ENCODE assay signal across 9 cellular contexts in genomic region chr1:13965770-13966398, GRCh38.
DNase-seq lines count a peak whose midpoint lies in the region; ATAC-seq and TF ChIP-seq lines count a peak whose summit lies in the region.
"Had no signal": no experiment of that assay in that cellular context is flagged by ENCODE, and none has a peak within 500 bp of the region (broad histone marks: within the 10 kb centered on the region; RNA-seq: fewer than 3 reads in every experiment).

No MANE protein-coding gene starts in this region.

- no peak overlapping the region for H3K27ac Mint-ChIP-seq in neural progenitor cell
- H3K27ac Mint-ChIP-seq: memory B cell had no signal

- H3K27ac ChIP-seq in Peyer's patch (no peak overlapping the region), neural progenitor cell (no peak overlapping the region)

- no peak for TF ChIP-seq POLR2A in Peyer's patch (IDR thresholded peaks at IDR 0.05)

- H3K27me3 ChIP-seq in Peyer's patch, result no peaks in the 10 kb centered on the region
- H3K27me3 ChIP-seq in neural progenitor cell, result no peaks in the 10 kb centered on the region

- no peak overlapping the region for H3K9ac ChIP-seq in neural progenitor cell

- no peaks in the 10 kb centered on the region for H3F3A ChIP-seq in neural progenitor cell (ENCODE audit: low read depth)

- H3K4me2 ChIP-seq in neural progenitor cell, result no peak overlapping the region

- no peak for ATAC-seq in GM21737 (IDR thresholded peaks at IDR 0.05; ENCODE audit: unreplicated experiment)

- in situ Hi-C loops in KBM-7 (cut with MboI; ENCODE audit: low pct_unique_long_range_greater_than_20kb, low sequenced_read_pairs), result loop anchor here (25.0 kb wide), 1 partner anchor 329 kb away; no protein-coding TSS in a partner anchor

- H3K4me1 ChIP-seq in Peyer's patch (no peaks in the 10 kb centered on the region), neural progenitor cell (no peaks in the 10 kb centered on the region)

- H3K4me3 Mint-ChIP-seq in neural progenitor cell, result no peak overlapping the region
- H3K4me3 Mint-ChIP-seq: memory B cell had no signal

- no peaks in the 10 kb centered on the region for H3K36me3 ChIP-seq in Peyer's patch
- H3K36me3 ChIP-seq in neural progenitor cell, result no peaks in the 10 kb centered on the region

- H3K27me3 Mint-ChIP-seq in neural progenitor cell (ENCODE audit: insufficient read depth, low read depth), result peaks cover 17% of the 10 kb centered on the region

- peak; percentile 74 for DNase-seq in DMS114 treated with DMSO at 0.1 percent for 48 hours (lab: John Stamatoyannopoulos, UW; ENCODE audit: unreplicated experiment)
- peak; percentile 45 for DNase-seq in KBM-7
- peak in 2 of 3 donors; percentile 58 to 59 for DNase-seq in Peyer's patch
- DNase-seq in fibroblast of gingiva (ENCODE audit: low read depth), result peak; percentile 70
- DNase-seq in neural progenitor cell (ENCODE audit: low spot score), result peak; percentile 82
- DNase-seq in GM19240 (ENCODE audit: insufficient read length, low spot score), result no peak
- no peak for DNase-seq in stimulated activated naive CD4-positive, alpha-beta T cell (lab: John Stamatoyannopoulos, UW)

- no peaks in the 10 kb centered on the region for H3K36me3 Mint-ChIP-seq in neural progenitor cell
- H3K36me3 Mint-ChIP-seq: memory B cell had no signal

- H3K79me2 ChIP-seq in neural progenitor cell (ENCODE audit: low read depth), result no peaks in the 10 kb centered on the region

- TF ChIP-seq CTCF in Peyer's patch (IDR thresholded peaks at IDR 0.05) (peak in 4 of 6 experiments; percentile 15 to 57 (median 56)), neural progenitor cell (IDR thresholded peaks at IDR 0.05) (peak; percentile 76)

- H3K9me3 Mint-ChIP-seq in neural progenitor cell, result no peaks in the 10 kb centered on the region

- no peaks in the 10 kb centered on the region for H4K20me1 ChIP-seq in neural progenitor cell (ENCODE audit: low read depth)

- H3K9me3 ChIP-seq in Peyer's patch (peaks cover 0 to 2% (median under 1%) of the 10 kb centered on the region in 4 donors), neural progenitor cell (ENCODE audit: low read depth) (no peaks in the 10 kb centered on the region)

- H2AFZ ChIP-seq in neural progenitor cell (replicated peaks), result peak overlapping the region; percentile 42

- H3K4me3 ChIP-seq in Peyer's patch (no peak overlapping the region), neural progenitor cell (no peak overlapping the region)

- no peaks in the 10 kb centered on the region for H3K4me1 Mint-ChIP-seq in neural progenitor cell
- H3K4me1 Mint-ChIP-seq: memory B cell had no signal

Comparison
In these comparisons a context has a peak if more than half of its experiments do, and no peak if none do; other contexts are left out.
1. DNase-seq: peak in DMS114 treated with DMSO at 0.1 percent for 48 hours (single experiment), KBM-7 (single experiment), Peyer's patch (2 of 3), fibroblast of gingiva (single experiment) and neural progenitor cell (single experiment); none in GM19240 (single experiment) and stimulated activated naive CD4-positive, alpha-beta T cell (0 of 6).